Comparison of ENCODE assay signal across 24 cellular contexts in the genomic region with DNA sequence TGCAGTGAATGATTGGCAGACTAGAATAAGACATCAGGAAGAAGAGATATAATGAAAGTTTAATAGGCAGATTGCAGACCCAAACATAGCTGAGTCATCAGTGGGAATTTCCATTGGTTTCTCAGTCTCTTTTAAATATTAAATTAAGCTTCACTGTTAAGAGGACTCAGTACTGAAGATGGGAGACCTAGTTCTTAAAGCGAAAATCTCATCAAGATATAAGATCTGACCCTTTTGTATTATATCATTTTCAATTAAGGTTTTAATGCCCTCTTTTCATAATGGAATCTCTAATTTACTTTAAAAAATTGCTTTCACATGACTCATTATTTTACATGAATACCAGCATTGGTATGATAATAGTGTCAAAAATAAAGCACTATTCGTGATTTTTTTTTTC.
DNase-seq lines count a peak whose midpoint lies in the region; ATAC-seq and TF ChIP-seq lines count a peak whose summit lies in the region.
"Had no signal": no experiment of that assay in that cellular context is flagged by ENCODE, and none has a peak within 500 bp of the region (broad histone marks: within the 10 kb centered on the region; RNA-seq: fewer than 3 reads in every experiment).

No MANE protein-coding gene starts in this region.

- TF ChIP-seq CTCF in glutamatergic neuron (IDR thresholded peaks at IDR 0.05; ENCODE audit: partially characterized antibody, unreplicated experiment), result no peak

- no peaks in the 10 kb centered on the region for H3K36me3 Mint-ChIP-seq in glutamatergic neuron (ENCODE audit: unreplicated experiment)
- H3K36me3 Mint-ChIP-seq in activated T-helper 2 cell treated with anti-CD3 and anti-CD28 coated beads, Interferon-gamma antibody, Interleukin-2, Interleukin-4, amounts not matched to agents 10 μg/mL and 5 μg/mL and 100 μg/mL, durations not matched to agents 14 hours and 24 hours and 36 hours (ENCODE audit: low read depth), result no peaks in the 10 kb centered on the region
- H3K36me3 Mint-ChIP-seq: activated naive CD4-positive, alpha-beta T cell treated with anti-CD3 and anti-CD28 coated beads, Interleukin-2, amount 50 U/mL, for 24 hours; CD4-positive, alpha-beta memory T cell; memory B cell had no signal

- H3K27ac Mint-ChIP-seq in glutamatergic neuron (ENCODE audit: unreplicated experiment), result no peak overlapping the region
- H3K27ac Mint-ChIP-seq in activated T-helper 2 cell treated with anti-CD3 and anti-CD28 coated beads, Interferon-gamma antibody, Interleukin-2, Interleukin-4, amounts not matched to agents 10 μg/mL and 5 μg/mL and 100 μg/mL, durations not matched to agents 14 hours and 24 hours and 36 hours, result no peak overlapping the region
- H3K27ac Mint-ChIP-seq: activated CD4-positive, alpha-beta T cell treated with anti-CD3 and anti-CD28 coated beads for 36 hours; activated CD8-positive, alpha-beta T cell treated with anti-CD3 and anti-CD28 coated beads, Interleukin-2, amount 10 ng/mL, durations not matched to agents 7 days and 5 days; activated naive CD4-positive, alpha-beta T cell treated with anti-CD3 and anti-CD28 coated beads, Interleukin-2, amount 50 U/mL, for 24 hours; B cell; CD4-positive, alpha-beta memory T cell; memory B cell had no signal

- no peaks in the 10 kb centered on the region for H3K9me3 Mint-ChIP-seq in glutamatergic neuron (ENCODE audit: unreplicated experiment)
- no peaks in the 10 kb centered on the region for H3K9me3 Mint-ChIP-seq in activated T-helper 2 cell treated with anti-CD3 and anti-CD28 coated beads, Interferon-gamma antibody, Interleukin-2, Interleukin-4, amounts not matched to agents 10 μg/mL and 5 μg/mL and 100 μg/mL, durations not matched to agents 14 hours and 24 hours and 36 hours
- H3K9me3 Mint-ChIP-seq: activated naive CD4-positive, alpha-beta T cell treated with anti-CD3 and anti-CD28 coated beads, Interleukin-2, amount 50 U/mL, for 24 hours; memory B cell; neural crest cell had no signal

- DNase-seq in COLO829 (ENCODE audit: low spot score), result peak; percentile 70
- peak; percentile 42 for DNase-seq in M059J (ENCODE audit: low read depth)
- DNase-seq in astrocyte of the hippocampus (ENCODE audit: low read depth, low spot score), result peak; percentile 35
- DNase-seq in kidney glomerular epithelial cell (lab: John Stamatoyannopoulos, UW), result peak; percentile 48
- DNase-seq in glutamatergic neuron, result no peak
- DNase-seq in activated T-helper 2 cell treated with anti-CD3 and anti-CD28 coated beads, Interferon-gamma antibody, Interleukin-2, Interleukin-4, amounts not matched to agents 10 μg/mL and 5 μg/mL and 100 μg/mL, durations not matched to agents 14 hours and 24 hours and 36 hours (ENCODE audit: low spot score), result no peak
- DNase-seq: activated CD4-positive, alpha-beta T cell treated with anti-CD3 and anti-CD28 coated beads for 36 hours; activated CD8-positive, alpha-beta T cell treated with anti-CD3 and anti-CD28 coated beads, Interleukin-2, amount 10 ng/mL, durations not matched to agents 7 days and 5 days; amygdala; CD4-positive, alpha-beta memory T cell; gastrocnemius medialis; NCI-H1092; NCI-H1694; pancreas; right cardiac atrium; stimulated activated naive CD4-positive, alpha-beta T cell; T-helper 2 cell had no signal

- H3K27me3 Mint-ChIP-seq in glutamatergic neuron (ENCODE audit: unreplicated experiment), result peaks cover 5% of the 10 kb centered on the region
- no peaks in the 10 kb centered on the region for H3K27me3 Mint-ChIP-seq in activated T-helper 2 cell treated with anti-CD3 and anti-CD28 coated beads, Interferon-gamma antibody, Interleukin-2, Interleukin-4, amounts not matched to agents 10 μg/mL and 5 μg/mL and 100 μg/mL, durations not matched to agents 14 hours and 24 hours and 36 hours (ENCODE audit: low read depth)
- H3K27me3 Mint-ChIP-seq: activated CD4-positive, alpha-beta T cell treated with anti-CD3 and anti-CD28 coated beads for 36 hours; activated naive CD4-positive, alpha-beta T cell treated with anti-CD3 and anti-CD28 coated beads, Interleukin-2, amount 50 U/mL, for 24 hours; B cell; CD4-positive, alpha-beta memory T cell; memory B cell had no signal

- H3K4me3 Mint-ChIP-seq in glutamatergic neuron (ENCODE audit: unreplicated experiment), result no peak overlapping the region
- no peak overlapping the region for H3K4me3 Mint-ChIP-seq in activated T-helper 2 cell treated with anti-CD3 and anti-CD28 coated beads, Interferon-gamma antibody, Interleukin-2, Interleukin-4, amounts not matched to agents 10 μg/mL and 5 μg/mL and 100 μg/mL, durations not matched to agents 14 hours and 24 hours and 36 hours (ENCODE audit: low read depth)
- H3K4me3 Mint-ChIP-seq: activated CD4-positive, alpha-beta T cell treated with anti-CD3 and anti-CD28 coated beads for 36 hours; activated CD8-positive, alpha-beta T cell treated with anti-CD3 and anti-CD28 coated beads, Interleukin-2, amount 10 ng/mL, durations not matched to agents 7 days and 5 days; activated naive CD4-positive, alpha-beta T cell treated with anti-CD3 and anti-CD28 coated beads, Interleukin-2, amount 50 U/mL, for 24 hours; B cell; CD4-positive, alpha-beta memory T cell; memory B cell; neural crest cell had no signal

- H3K4me1 Mint-ChIP-seq in glutamatergic neuron (ENCODE audit: low read depth, unreplicated experiment), result no peaks in the 10 kb centered on the region
- H3K4me1 Mint-ChIP-seq in activated T-helper 2 cell treated with anti-CD3 and anti-CD28 coated beads, Interferon-gamma antibody, Interleukin-2, Interleukin-4, amounts not matched to agents 10 μg/mL and 5 μg/mL and 100 μg/mL, durations not matched to agents 14 hours and 24 hours and 36 hours (ENCODE audit: low read depth), result no peaks in the 10 kb centered on the region
- H3K4me1 Mint-ChIP-seq: activated CD4-positive, alpha-beta T cell treated with anti-CD3 and anti-CD28 coated beads for 36 hours; activated naive CD4-positive, alpha-beta T cell treated with anti-CD3 and anti-CD28 coated beads, Interleukin-2, amount 50 U/mL, for 24 hours; B cell; CD4-positive, alpha-beta memory T cell; memory B cell; neural crest cell had no signal

- no peak for ATAC-seq in HG03159 (IDR thresholded peaks at IDR 0.05; ENCODE audit: unreplicated experiment)
- ATAC-seq in HG02798 (IDR thresholded peaks at IDR 0.05; ENCODE audit: poor library complexity, unreplicated experiment), result no peak
- ATAC-seq: activated CD4-positive, alpha-beta T cell treated with anti-CD3 and anti-CD28 coated beads for 36 hours; activated CD8-positive, alpha-beta T cell treated with anti-CD3 and anti-CD28 coated beads, Interleukin-2, amount 10 ng/mL, durations not matched to agents 7 days and 5 days; gastrocnemius medialis; left lobe of liver; pancreas; right cardiac atrium had no signal

- intact Hi-C loops in activated T-helper 2 cell treated with anti-CD3 and anti-CD28 coated beads, Interferon-gamma antibody, Interleukin-2, Interleukin-4, amounts not matched to agents 10 μg/mL and 5 μg/mL and 100 μg/mL, durations not matched to agents 14 hours and 24 hours and 36 hours (cut with micrococcal nuclease), result no loop called here

Comparison
In these comparisons a context has a peak if more than half of its experiments do, and no peak if none do; other contexts are left out.
1. DNase-seq: peak in COLO829 (single experiment), M059J (single experiment), astrocyte of the hippocampus (single experiment) and kidney glomerular epithelial cell (single experiment); none in glutamatergic neuron (single experiment) and activated T-helper 2 cell treated with anti-CD3 and anti-CD28 coated beads, Interferon-gamma antibody, Interleukin-2, Interleukin-4, amounts not matched to agents 10 μg/mL and 5 μg/mL and 100 μg/mL, durations not matched to agents 14 hours and 24 hours and 36 hours (single experiment).